ENCODE assay signal across 4 cellular contexts in the genomic region with DNA sequence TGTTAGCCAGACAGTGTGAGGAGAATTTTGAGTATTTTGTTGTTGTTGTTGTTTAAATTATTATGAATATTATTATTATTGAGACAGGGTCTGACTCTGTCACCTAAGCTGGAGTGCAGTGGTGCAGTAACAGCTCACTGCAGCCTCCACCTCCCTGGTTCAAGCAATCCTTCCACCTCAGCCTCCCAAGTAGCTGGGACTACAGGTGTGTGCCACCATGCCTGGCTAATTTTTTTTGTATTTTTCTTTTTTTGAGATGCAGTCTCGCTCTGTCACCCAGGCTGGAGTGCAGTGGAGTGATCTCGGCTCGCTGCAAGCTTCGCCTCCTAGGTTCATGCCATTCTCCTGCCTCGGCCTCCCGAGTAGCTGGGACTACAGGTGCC. TPM values are rescaled to one million over a fixed set of nuclear protein-coding genes. Genes with fewer than 3 reads are reported as not detected.
"Had no signal": no experiment of that assay in that cellular context is flagged by ENCODE, and none has a peak within 500 bp of the region (broad histone marks: within the 10 kb centered on the region; RNA-seq: fewer than 3 reads in every experiment).

No MANE protein-coding gene starts in this region.

RNA-seq across cellular contexts. Expression of gene COX4I2, which starts 14.6 kb away (rescaled TPM):
- total RNA-seq: M059J, PC-3, SJCRH30, SK-MEL-5 had no signal
